ENCODE assay signal across 25 cellular contexts in genomic region chr9:104944356-104944755, GRCh38.
"Had no signal": no experiment of that assay in that cellular context is flagged by ENCODE, and none has a peak within 500 bp of the region (broad histone marks: within the 10 kb centered on the region; RNA-seq: fewer than 3 reads in every experiment).

No MANE protein-coding gene starts in this region.

- H3K36me3 ChIP-seq: gastrocnemius medialis, heart left ventricle, vagina had no signal

- H3K9me3 ChIP-seq: gastrocnemius medialis, heart left ventricle, testis, vagina had no signal

- H3K9me3 Mint-ChIP-seq: activated CD4-positive, alpha-beta memory T cell treated with anti-CD3 and anti-CD28 coated beads, Interleukin-2, amount 10 ng/mL, durations not matched to agents 7 days and 5 days; activated CD4-positive, alpha-beta T cell treated with anti-CD3 and anti-CD28 coated beads, Interleukin-2, amount 10 ng/mL, durations not matched to agents 24 days and 14 days; activated naive CD4-positive, alpha-beta T cell treated with anti-CD3 and anti-CD28 coated beads for 36 hours; activated naive CD8-positive, alpha-beta T cell treated with anti-CD3 and anti-CD28 coated beads, Interleukin-2, amount 10 ng/mL, durations not matched to agents 7 days and 5 days; activated T-cell treated with anti-CD3 and anti-CD28 coated beads, Interleukin-2, amount 50 U/mL, for 72 hours; dendritic cell treated with granulocyte-macrophage colony-stimulating factor and Interleukin-4, amounts not matched to agents 40 ng/mL and 50 ng/mL, for 4 days; naive thymus-derived CD4-positive, alpha-beta T cell; neural crest cell; T-helper 2 cell treated with Interferon-gamma antibody and Interleukin-4, amounts not matched to agents 5 μg/mL and 100 μg/mL, for 36 hours had no signal

- H3K36me3 Mint-ChIP-seq: activated naive CD8-positive, alpha-beta T cell treated with anti-CD3 and anti-CD28 coated beads, Interleukin-2, amount 10 ng/mL, durations not matched to agents 7 days and 5 days; naive thymus-derived CD4-positive, alpha-beta T cell had no signal

- H3K27ac Mint-ChIP-seq: activated CD4-positive, alpha-beta memory T cell treated with anti-CD3 and anti-CD28 coated beads, Interleukin-2, amount 10 ng/mL, durations not matched to agents 7 days and 5 days; activated CD4-positive, alpha-beta T cell treated with anti-CD3 and anti-CD28 coated beads, Interleukin-2, amount 10 ng/mL, durations not matched to agents 24 days and 14 days; activated naive CD4-positive, alpha-beta T cell treated with anti-CD3 and anti-CD28 coated beads for 36 hours; activated naive CD8-positive, alpha-beta T cell treated with anti-CD3 and anti-CD28 coated beads, Interleukin-2, amount 10 ng/mL, durations not matched to agents 7 days and 5 days; activated T-cell treated with anti-CD3 and anti-CD28 coated beads, Interleukin-2, amount 50 U/mL, for 72 hours; dendritic cell treated with granulocyte-macrophage colony-stimulating factor and Interleukin-4, amounts not matched to agents 40 ng/mL and 50 ng/mL, for 4 days; naive thymus-derived CD4-positive, alpha-beta T cell; T-helper 2 cell treated with Interferon-gamma antibody and Interleukin-4, amounts not matched to agents 5 μg/mL and 100 μg/mL, for 36 hours had no signal

- H3K27ac ChIP-seq: gastrocnemius medialis, heart left ventricle, testis, vagina, VCaP had no signal

- H3K4me3 ChIP-seq: gastrocnemius medialis, heart left ventricle, lung, testis, vagina had no signal

- DNase-seq: activated CD4-positive, alpha-beta memory T cell treated with anti-CD3 and anti-CD28 coated beads, Interleukin-2, amount 10 ng/mL, durations not matched to agents 7 days and 5 days; activated CD4-positive, alpha-beta T cell treated with anti-CD3 and anti-CD28 coated beads, Interleukin-2, amount 10 ng/mL, durations not matched to agents 24 days and 14 days; activated effector memory CD4-positive, alpha-beta T cell treated with Interleukin-2 at 50 U/mL for 16 hours; activated naive CD4-positive, alpha-beta T cell treated with anti-CD3 and anti-CD28 coated beads for 36 hours; activated naive CD8-positive, alpha-beta T cell treated with anti-CD3 and anti-CD28 coated beads, Interleukin-2, amount 10 ng/mL, durations not matched to agents 7 days and 5 days; activated T-cell treated with anti-CD3 and anti-CD28 coated beads, Interleukin-2, amount 50 U/mL, for 72 hours; amygdala; effector CD4-positive, alpha-beta T cell; gastrocnemius medialis; heart left ventricle; kidney; naive thymus-derived CD4-positive, alpha-beta T cell; occipital lobe; stimulated activated CD4-positive, alpha-beta T cell treated with anti-CD3 and anti-CD28 coated beads, Interleukin-2, amount 100 ng/mL, for 48 hours; stimulated activated CD8-positive, alpha-beta memory T cell treated with anti-CD3 and anti-CD28 coated beads, Interleukin-4, amount 100 ng/mL, for 48 hours; stimulated activated naive CD4-positive, alpha-beta T cell; testis had no signal

- H3K4me3 Mint-ChIP-seq: activated CD4-positive, alpha-beta memory T cell treated with anti-CD3 and anti-CD28 coated beads, Interleukin-2, amount 10 ng/mL, durations not matched to agents 7 days and 5 days; activated CD4-positive, alpha-beta T cell treated with anti-CD3 and anti-CD28 coated beads, Interleukin-2, amount 10 ng/mL, durations not matched to agents 24 days and 14 days; activated naive CD4-positive, alpha-beta T cell treated with anti-CD3 and anti-CD28 coated beads for 36 hours; activated naive CD8-positive, alpha-beta T cell treated with anti-CD3 and anti-CD28 coated beads, Interleukin-2, amount 10 ng/mL, durations not matched to agents 7 days and 5 days; activated T-cell treated with anti-CD3 and anti-CD28 coated beads, Interleukin-2, amount 50 U/mL, for 72 hours; dendritic cell treated with granulocyte-macrophage colony-stimulating factor and Interleukin-4, amounts not matched to agents 40 ng/mL and 50 ng/mL, for 4 days; naive thymus-derived CD4-positive, alpha-beta T cell; neural crest cell; T-helper 2 cell treated with Interferon-gamma antibody and Interleukin-4, amounts not matched to agents 5 μg/mL and 100 μg/mL, for 36 hours had no signal

- H3K27me3 ChIP-seq: gastrocnemius medialis, heart left ventricle, testis, vagina had no signal

- H3K4me1 ChIP-seq: gastrocnemius medialis, heart left ventricle, testis, vagina had no signal

- H3K27me3 Mint-ChIP-seq: activated CD4-positive, alpha-beta memory T cell treated with anti-CD3 and anti-CD28 coated beads, Interleukin-2, amount 10 ng/mL, durations not matched to agents 7 days and 5 days; activated CD4-positive, alpha-beta T cell treated with anti-CD3 and anti-CD28 coated beads, Interleukin-2, amount 10 ng/mL, durations not matched to agents 24 days and 14 days; activated naive CD8-positive, alpha-beta T cell treated with anti-CD3 and anti-CD28 coated beads, Interleukin-2, amount 10 ng/mL, durations not matched to agents 7 days and 5 days; dendritic cell treated with granulocyte-macrophage colony-stimulating factor and Interleukin-4, amounts not matched to agents 40 ng/mL and 50 ng/mL, for 4 days had no signal

- ATAC-seq: activated CD4-positive, CD25-positive, alpha-beta regulatory T cell treated with anti-CD3 and anti-CD28 coated beads, Interleukin-2, amount 50 U/mL, for 24 hours; activated T-cell treated with anti-CD3 and anti-CD28 coated beads, Interleukin-2, amount 50 U/mL, for 72 hours; gastrocnemius medialis; heart left ventricle; naive thymus-derived CD4-positive, alpha-beta T cell; sciatic nerve had no signal
